21 cellular contexts compared by ENCODE assay signal in genomic region chr16:27805828-27806351, GRCh38.
"Had no signal": no experiment of that assay in that cellular context is flagged by ENCODE, and none has a peak within 500 bp of the region (broad histone marks: within the 10 kb centered on the region; RNA-seq: fewer than 3 reads in every experiment).

No MANE protein-coding gene starts in this region.

- H3K36me3 ChIP-seq: left lung, lower lobe of right lung, sigmoid colon, tibial nerve, upper lobe of right lung, vagina had no signal

- H3K79me2 ChIP-seq: hepatocyte had no signal

- DNase-seq: foreskin keratinocyte; head of caudate nucleus; islet precursor cell; left lung; lower lobe of right lung; midbrain; naive B cell; sigmoid colon; stimulated activated CD4-positive, alpha-beta T cell treated with anti-CD3 and anti-CD28 coated beads, Interleukin-2, amount 100 ng/mL, for 24 hours; stimulated activated CD4-positive, alpha-beta T cell treated with anti-CD3 and anti-CD28 coated beads, Interleukin-4, amount 100 ng/mL, for 4 hours; stimulated activated naive B cell treated with anti-CD40 and anti-IgM and Interleukin-4, amounts not matched to agents 10 μg/mL and 1 μg/mL and 100 μg/mL, for 72 hours; stimulated activated naive CD8-positive, alpha-beta T cell treated with anti-CD3 and anti-CD28 coated beads, Interleukin-15, amount 100 ng/mL, for 72 hours; testis; upper lobe of right lung had no signal

- H3K4me1 ChIP-seq: foreskin keratinocyte, left lung, lower lobe of right lung, sigmoid colon, testis, upper lobe of right lung, vagina had no signal

- H3K4me1 Mint-ChIP-seq: stimulated activated naive B cell treated with anti-CD40 and anti-IgM and Interleukin-4, amounts not matched to agents 10 μg/mL and 1 μg/mL and 100 μg/mL, for 72 hours had no signal

- H3K4me2 ChIP-seq: hepatocyte had no signal

- H3K27me3 ChIP-seq: foreskin keratinocyte, testis, upper lobe of right lung, vagina had no signal

- H2AFZ ChIP-seq: hepatocyte had no signal

- H3K9me3 ChIP-seq: lower lobe of right lung, sigmoid colon, testis, upper lobe of right lung, vagina had no signal

- H3K9me3 Mint-ChIP-seq: dendritic cell treated with granulocyte-macrophage colony-stimulating factor and Interleukin-4, amounts not matched to agents 40 ng/mL and 50 ng/mL, for 4 days; stimulated activated naive CD8-positive, alpha-beta T cell treated with anti-CD3 and anti-CD28 coated beads, Interleukin-15, amount 100 ng/mL, for 72 hours had no signal

- H3K4me3 Mint-ChIP-seq: dendritic cell treated with granulocyte-macrophage colony-stimulating factor and Interleukin-4, amounts not matched to agents 40 ng/mL and 50 ng/mL, for 4 days; memory B cell; naive B cell; stimulated activated naive B cell treated with anti-CD40 and anti-IgM and Interleukin-4, amounts not matched to agents 10 μg/mL and 1 μg/mL and 100 μg/mL, for 72 hours; stimulated activated naive CD8-positive, alpha-beta T cell treated with anti-CD3 and anti-CD28 coated beads, Interleukin-15, amount 100 ng/mL, for 72 hours had no signal

- H3K27ac ChIP-seq: foreskin keratinocyte, hepatocyte, left lung, lower lobe of right lung, sigmoid colon, skin epidermis, testis, tibial nerve, upper lobe of right lung, vagina had no signal

- ATAC-seq: foreskin keratinocyte; left lung; lower lobe of right lung; stimulated activated naive B cell treated with anti-CD40 and anti-IgM and Interleukin-4, amounts not matched to agents 10 μg/mL and 1 μg/mL and 100 μg/mL, for 72 hours; stimulated activated naive CD8-positive, alpha-beta T cell treated with anti-CD3 and anti-CD28 coated beads, Interleukin-15, amount 100 ng/mL, for 72 hours; upper lobe of right lung had no signal

- H3K36me3 Mint-ChIP-seq: naive B cell; stimulated activated naive B cell treated with anti-CD40 and anti-IgM and Interleukin-4, amounts not matched to agents 10 μg/mL and 1 μg/mL and 100 μg/mL, for 72 hours had no signal

- FAIRE-seq: colon had no signal

- H3K27ac Mint-ChIP-seq: dendritic cell treated with granulocyte-macrophage colony-stimulating factor and Interleukin-4, amounts not matched to agents 40 ng/mL and 50 ng/mL, for 4 days; memory B cell; naive B cell; stimulated activated naive B cell treated with anti-CD40 and anti-IgM and Interleukin-4, amounts not matched to agents 10 μg/mL and 1 μg/mL and 100 μg/mL, for 72 hours; stimulated activated naive CD8-positive, alpha-beta T cell treated with anti-CD3 and anti-CD28 coated beads, Interleukin-15, amount 100 ng/mL, for 72 hours had no signal

- H3K4me3 ChIP-seq: hepatocyte, left lung, lower lobe of right lung, sigmoid colon, skin epidermis, testis, tibial nerve, upper lobe of right lung, vagina had no signal
